ENCODE assay signal across 1 cellular context in the genomic region with DNA sequence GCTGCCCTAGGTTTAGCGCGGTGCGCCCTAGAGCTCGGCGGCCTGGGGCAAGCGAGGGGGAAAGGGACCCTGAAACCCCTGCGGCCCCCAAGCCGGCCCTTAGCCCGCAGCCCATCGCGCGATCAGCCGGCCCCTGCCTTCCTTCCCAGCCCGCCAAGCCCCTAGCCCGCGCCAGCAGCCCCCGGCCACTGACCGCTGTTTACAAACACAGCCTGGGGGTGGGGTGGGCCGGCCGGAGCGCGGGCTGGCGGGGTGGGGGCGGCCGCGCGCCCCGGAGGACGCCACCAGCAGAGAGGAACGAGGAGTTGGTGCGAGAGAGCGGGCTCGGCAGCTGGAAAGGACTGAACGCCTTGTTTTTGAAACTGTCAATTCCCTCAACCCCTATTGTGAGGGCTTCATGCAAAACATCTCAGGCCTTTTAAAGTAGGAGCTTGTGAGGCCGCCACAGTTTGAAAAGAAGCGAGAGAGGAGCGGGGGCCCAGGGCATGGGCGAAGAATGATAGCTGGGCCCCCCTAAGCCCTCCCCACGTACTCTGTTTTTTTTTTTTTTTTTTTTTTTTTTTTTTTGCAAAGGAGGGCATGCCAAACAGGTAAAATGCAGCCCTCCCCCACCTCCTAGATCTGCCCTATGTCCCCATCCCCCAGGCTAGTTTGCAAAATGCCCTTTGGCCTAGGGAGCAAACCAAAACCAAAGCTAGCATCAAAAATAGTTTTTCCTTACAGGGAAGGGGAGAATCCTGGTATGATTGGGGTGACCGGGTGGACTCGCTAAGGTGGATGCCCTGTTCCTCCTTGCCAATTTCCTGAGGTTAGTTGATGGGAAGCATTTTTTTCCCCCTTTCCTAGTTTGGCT.
TF ChIP-seq lines count a peak whose summit lies in the region.

No MANE protein-coding gene starts in this region.

TF ChIP-seq in GM23338, 12 proteins besides CTCF, POLR2A, EP300 and RAD21:
- TF ChIP-seq ZNF114 (CRISPR knock-in tag; IDR thresholded peaks at IDR 0.05): no peak
- no peak for TF ChIP-seq JUNB (IDR thresholded peaks at IDR 0.05; ENCODE audit: unreplicated experiment)
- TF ChIP-seq EZH2phosphoT487 (IDR thresholded peaks at IDR 0.05; ENCODE audit: unreplicated experiment): no peak
- TF ChIP-seq EZH2 (IDR thresholded peaks at IDR 0.05; ENCODE audit: low read depth, unreplicated experiment): no peak
- no peak; the same call in 1 of the 2 replicates for TF ChIP-seq POLR2AphosphoS5 (IDR thresholded peaks at IDR 0.05; ENCODE audit: low read depth)
- TF ChIP-seq STAT1 (IDR thresholded peaks at IDR 0.05; ENCODE audit: unreplicated experiment): no peak
- no peak for TF ChIP-seq ETS1 (IDR thresholded peaks at IDR 0.05)
- TF ChIP-seq ZNF331 (CRISPR knock-in tag; IDR thresholded peaks at IDR 0.05; ENCODE audit: low read depth): no peak
- no peak for TF ChIP-seq REST (IDR thresholded peaks at IDR 0.05; ENCODE audit: unreplicated experiment)
- no peak for TF ChIP-seq NANOG (IDR thresholded peaks at IDR 0.05; ENCODE audit: borderline replicate concordance)
- no peak for TF ChIP-seq CREB1 (CRISPR knock-in tag; IDR thresholded peaks at IDR 0.05; ENCODE audit: low read depth)
- no peak for TF ChIP-seq ZNF462 (CRISPR knock-in tag; IDR thresholded peaks at IDR 0.05)
